ENCODE assay signal across 7 cellular contexts in the genomic region with DNA sequence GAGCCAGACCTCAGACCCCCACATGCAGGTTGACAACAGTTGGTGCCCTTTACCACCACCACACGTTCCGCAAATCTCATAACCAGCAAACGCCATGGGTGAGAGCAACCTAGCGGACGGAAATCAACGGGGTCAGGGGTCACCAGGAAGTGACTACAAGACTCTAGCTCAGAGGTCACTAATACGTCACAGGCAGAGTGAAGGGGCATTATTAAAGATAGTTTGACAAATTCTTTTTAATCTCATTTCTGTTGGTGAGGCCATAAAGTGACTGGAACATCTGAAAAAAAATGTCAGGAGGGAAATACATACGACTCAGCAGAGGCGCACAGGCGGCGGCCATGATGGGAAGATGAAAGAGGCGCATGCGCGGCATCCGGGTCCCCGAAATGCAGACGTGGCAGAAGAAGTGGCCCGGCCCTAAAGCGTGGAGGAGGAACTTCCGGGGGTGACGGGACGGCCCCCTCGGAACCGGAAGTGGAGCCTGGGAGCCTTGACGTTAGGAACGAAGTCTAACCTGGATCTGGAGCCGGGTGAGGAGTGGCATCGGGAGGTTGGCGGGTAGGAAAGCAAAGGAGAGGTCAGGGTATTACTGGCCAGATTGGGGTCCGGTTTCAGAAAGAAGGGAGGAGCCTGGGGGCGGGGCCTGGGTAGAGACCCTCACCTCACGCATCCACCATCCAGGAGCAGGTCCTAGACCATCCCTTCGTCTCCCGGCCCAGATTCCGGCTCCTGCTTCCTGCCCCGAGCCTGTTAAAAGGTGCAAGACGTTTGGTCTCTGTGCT. TPM values are rescaled to one million over a fixed set of nuclear protein-coding genes. Genes with fewer than 3 reads are reported as not detected.
A peak's percentile ranks its signal among the peaks of the same experiment; 100 is the strongest.
DNase-seq lines count a peak whose midpoint lies in the region; ATAC-seq, FAIRE-seq and TF ChIP-seq lines count a peak whose summit lies in the region.

A gene with protein sequence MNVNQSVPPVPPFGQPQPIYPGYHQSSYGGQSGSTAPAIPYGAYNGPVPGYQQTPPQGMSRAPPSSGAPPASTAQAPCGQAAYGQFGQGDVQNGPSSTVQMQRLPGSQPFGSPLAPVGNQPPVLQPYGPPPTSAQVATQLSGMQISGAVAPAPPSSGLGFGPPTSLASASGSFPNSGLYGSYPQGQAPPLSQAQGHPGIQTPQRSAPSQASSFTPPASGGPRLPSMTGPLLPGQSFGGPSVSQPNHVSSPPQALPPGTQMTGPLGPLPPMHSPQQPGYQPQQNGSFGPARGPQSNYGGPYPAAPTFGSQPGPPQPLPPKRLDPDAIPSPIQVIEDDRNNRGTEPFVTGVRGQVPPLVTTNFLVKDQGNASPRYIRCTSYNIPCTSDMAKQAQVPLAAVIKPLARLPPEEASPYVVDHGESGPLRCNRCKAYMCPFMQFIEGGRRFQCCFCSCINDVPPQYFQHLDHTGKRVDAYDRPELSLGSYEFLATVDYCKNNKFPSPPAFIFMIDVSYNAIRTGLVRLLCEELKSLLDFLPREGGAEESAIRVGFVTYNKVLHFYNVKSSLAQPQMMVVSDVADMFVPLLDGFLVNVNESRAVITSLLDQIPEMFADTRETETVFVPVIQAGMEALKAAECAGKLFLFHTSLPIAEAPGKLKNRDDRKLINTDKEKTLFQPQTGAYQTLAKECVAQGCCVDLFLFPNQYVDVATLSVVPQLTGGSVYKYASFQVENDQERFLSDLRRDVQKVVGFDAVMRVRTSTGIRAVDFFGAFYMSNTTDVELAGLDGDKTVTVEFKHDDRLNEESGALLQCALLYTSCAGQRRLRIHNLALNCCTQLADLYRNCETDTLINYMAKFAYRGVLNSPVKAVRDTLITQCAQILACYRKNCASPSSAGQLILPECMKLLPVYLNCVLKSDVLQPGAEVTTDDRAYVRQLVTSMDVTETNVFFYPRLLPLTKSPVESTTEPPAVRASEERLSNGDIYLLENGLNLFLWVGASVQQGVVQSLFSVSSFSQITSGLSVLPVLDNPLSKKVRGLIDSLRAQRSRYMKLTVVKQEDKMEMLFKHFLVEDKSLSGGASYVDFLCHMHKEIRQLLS (plus strand): TSS at position 468 of the 785 bp plus-strand sequence. CDS start 2,461 bp downstream, outside the sequence.

- H3K27ac ChIP-seq in body of pancreas, result peak within 1 kb of the TSS; percentile 75 to 96 (median 92)

- H3K4me3 ChIP-seq in body of pancreas, result peak within 1 kb of the TSS; percentile 64 to 72

- peak; percentile 81 for DNase-seq in NCI-H2107 treated with DMSO at 0.1 percent for 48 hours (lab: John Stamatoyannopoulos, UW; ENCODE audit: unreplicated experiment)
- peak; percentile 97 for DNase-seq in body of pancreas
- DNase-seq in iPS DF 19.7 (ENCODE audit: low read depth, low spot score), result peak; percentile 79
- DNase-seq in sciatic nerve (ENCODE audit: low spot score), result peak; percentile 98

- no peaks in the 10 kb centered on the region for H3K27me3 ChIP-seq in body of pancreas

- ATAC-seq in GM18519 (IDR thresholded peaks at IDR 0.05; ENCODE audit: low FRiP score, unreplicated experiment) (peak; percentile 68), HG03060 (IDR thresholded peaks at IDR 0.05; ENCODE audit: low read depth, unreplicated experiment) (peak; percentile 84), body of pancreas (peak; percentile 98), sciatic nerve (peak; percentile 98)

- intact Hi-C loops in body of pancreas (cut with DNase I), result no loop called here
- intact Hi-C loops in sciatic nerve (cut with DNase I), result no loop called here

- peaks cover 0 to 9% of the 10 kb centered on the region in 2 donors for H3K36me3 ChIP-seq in body of pancreas (replicated peaks in 1 of 2; ENCODE audit: insufficient read depth in 1 of 2, low read depth in 2 of 2)

- H3K9me3 ChIP-seq in body of pancreas, result no peaks in the 10 kb centered on the region

- peak; percentile 29 for FAIRE-seq in TTC549 (lab: Jason Lieb, UNC)

- peak; percentile 32 to 87 (median 86) for TF ChIP-seq POLR2A in body of pancreas (IDR thresholded peaks at IDR 0.05)

- peak in 3 of 7 experiments; percentile 8 to 24 (median 24) for TF ChIP-seq CTCF in body of pancreas (IDR thresholded peaks at IDR 0.05)

- WGBS in body of pancreas, 2 donors, result 0% methylated on average over 33 to 37 of the region's 37 CpGs

- H3K4me1 ChIP-seq in body of pancreas, result peaks cover 42% of the 10 kb centered on the region

RNA-seq across cellular contexts. Expression of the gene that starts here (rescaled TPM):
- total RNA-seq in body of pancreas (10 to 100 TPM; 29.1 to 30.3 TPM), sciatic nerve (53.6 TPM)

Comparison
In these comparisons a context has a peak if more than half of its experiments do, and no peak if none do; other contexts are left out.
1. Peak in every context shown above with its lines: DNase-seq, ATAC-seq, H3K4me3 ChIP-seq and H3K27ac ChIP-seq.